1 cellular context compared by ENCODE assay signal in genomic region chr13:48979892-48980291, GRCh38.
TF ChIP-seq lines count a peak whose summit lies in the region.

No MANE protein-coding gene starts in this region.

TF ChIP-seq in GM12878, 131 proteins besides CTCF, POLR2A, EP300 and RAD21 (continued from another document and continues in another):
- no peak for TF ChIP-seq ZNF592 (IDR thresholded peaks at IDR 0.05)
- peak; percentile 76 for TF ChIP-seq BCL11A (IDR thresholded peaks at IDR 0.05; ENCODE audit: low read depth, low read length)
- TF ChIP-seq DPF2 (IDR thresholded peaks at IDR 0.05) = peak; percentile 71
- peak; percentile 94 for TF ChIP-seq SPI1 (IDR thresholded peaks at IDR 0.05; ENCODE audit: borderline replicate concordance, insufficient read depth, low read depth, low read length)
- no peak for TF ChIP-seq HCFC1 (IDR thresholded peaks at IDR 0.05; ENCODE audit: low read length)
- TF ChIP-seq RBBP5 (conservative IDR thresholded peaks at IDR 0.05) = no peak
- TF ChIP-seq BMI1 (IDR thresholded peaks at IDR 0.05; ENCODE audit: borderline replicate concordance) = 0 out of 2 replicates have a peak, but pooled peaks have one; percentile 37
- no peak for TF ChIP-seq PAX5 (IDR thresholded peaks at IDR 0.05; ENCODE audit: borderline replicate concordance, low read depth, low read length)
- no peak for TF ChIP-seq NBN (IDR thresholded peaks at IDR 0.05)
- no peak for TF ChIP-seq ZBTB33 (IDR thresholded peaks at IDR 0.05)
- 0 out of 2 replicates have a peak, but pooled peaks have one; percentile 9 for TF ChIP-seq CHD1 (IDR thresholded peaks at IDR 0.05; ENCODE audit: low read depth, low read length)
- TF ChIP-seq ZBTB40 (IDR thresholded peaks at IDR 0.05; ENCODE audit: borderline replicate concordance) = no peak
- no peak for TF ChIP-seq POLR2AphosphoS2 (IDR thresholded peaks at IDR 0.05; ENCODE audit: low read depth, low read length)
- TF ChIP-seq GABPA (IDR thresholded peaks at IDR 0.05; ENCODE audit: low read depth) = 0 out of 2 replicates have a peak, but pooled peaks have one; percentile 27
- peak; percentile 86 for TF ChIP-seq ATF2 (IDR thresholded peaks at IDR 0.05; ENCODE audit: low read length)
- no peak for TF ChIP-seq YY1 (IDR thresholded peaks at IDR 0.05; ENCODE audit: low read depth, low read length)
- no peak for TF ChIP-seq BRCA1 (IDR thresholded peaks at IDR 0.05; ENCODE audit: low read depth, low read length)
- peak; percentile 68 for TF ChIP-seq IKZF1 (conservative IDR thresholded peaks at IDR 0.05)
- peak; percentile 26; the same call in 1 of the 2 replicates for TF ChIP-seq PML (IDR thresholded peaks at IDR 0.05; ENCODE audit: low read length)
- no peak for TF ChIP-seq FOXK2 (IDR thresholded peaks at IDR 0.05)
- no peak for TF ChIP-seq LARP7 (IDR thresholded peaks at IDR 0.05)
- TF ChIP-seq PRDM15 (CRISPR knock-in tag; IDR thresholded peaks at IDR 0.05) = no peak
- TF ChIP-seq TCF7 (IDR thresholded peaks at IDR 0.05; ENCODE audit: borderline replicate concordance) = peak; percentile 81; the same call in 1 of the 2 replicates
- no peak for TF ChIP-seq BCL3 (IDR thresholded peaks at IDR 0.05; ENCODE audit: borderline replicate concordance, insufficient read depth, low read depth, low read length, poor library complexity, severe bottlenecking)
- TF ChIP-seq WRNIP1 (IDR thresholded peaks at IDR 0.05; ENCODE audit: borderline replicate concordance, low read depth, low read length) = no peak
- peak; percentile 54; the same call in 1 of the 2 replicates for TF ChIP-seq MTA3 (IDR thresholded peaks at IDR 0.05; ENCODE audit: borderline replicate concordance, low read length)
- peak; percentile 41 for TF ChIP-seq ATF7 (IDR thresholded peaks at IDR 0.05; ENCODE audit: low read depth)
- peak; percentile 64; the same call in 1 of the 2 replicates for TF ChIP-seq JUNB (IDR thresholded peaks at IDR 0.05)
- TF ChIP-seq PAX8 (IDR thresholded peaks at IDR 0.05) = no peak
- no peak for TF ChIP-seq SIN3A (IDR thresholded peaks at IDR 0.05; ENCODE audit: low read depth, low read length)
- TF ChIP-seq GATAD2B (conservative IDR thresholded peaks at IDR 0.05; ENCODE audit: low read depth) = 0 out of 2 replicates have a peak, but pooled peaks have one; percentile 21
- no peak for TF ChIP-seq CEBPB (IDR thresholded peaks at IDR 0.05; ENCODE audit: borderline replicate concordance in 1 of 2, low read depth in 2 of 2, low read length in 2 of 2)
- no peak for TF ChIP-seq SP1 (IDR thresholded peaks at IDR 0.05; ENCODE audit: low read depth, low read length)
- TF ChIP-seq IKZF2 (IDR thresholded peaks at IDR 0.05) = peak; percentile 81 to 88
- no peak for TF ChIP-seq ZNF384 (IDR thresholded peaks at IDR 0.05; ENCODE audit: borderline replicate concordance, low read depth, low read length)
- TF ChIP-seq RFX5 (IDR thresholded peaks at IDR 0.05; ENCODE audit: low read depth, low read length) = no peak; the same call in 1 of the 2 replicates
- peak; percentile 93; the same call in 1 of the 2 replicates for TF ChIP-seq FOXM1 (IDR thresholded peaks at IDR 0.05; ENCODE audit: low read depth, low read length)
- TF ChIP-seq MTA2 (IDR thresholded peaks at IDR 0.05; ENCODE audit: low read depth) = peak; percentile 73
- peak; percentile 94 for TF ChIP-seq ZBED1 (IDR thresholded peaks at IDR 0.05; ENCODE audit: borderline replicate concordance)
- no peak for TF ChIP-seq TAF1 (IDR thresholded peaks at IDR 0.05; ENCODE audit: borderline replicate concordance, low read depth, low read length)
- TF ChIP-seq PBX3 (IDR thresholded peaks at IDR 0.05; ENCODE audit: insufficient replicate concordance, low read depth, low read length) = no peak
- TF ChIP-seq IRF5 (IDR thresholded peaks at IDR 0.05; ENCODE audit: borderline replicate concordance) = no peak
- TF ChIP-seq USF2 (IDR thresholded peaks at IDR 0.05; ENCODE audit: borderline replicate concordance, low read depth, low read length) = no peak
